Comparison of ENCODE assay signal across 17 cellular contexts in genomic region chr9:20028192-20028848, GRCh38.
"Had no signal": no experiment of that assay in that cellular context is flagged by ENCODE, and none has a peak within 500 bp of the region (broad histone marks: within the 10 kb centered on the region; RNA-seq: fewer than 3 reads in every experiment).

No MANE protein-coding gene starts in this region.

- H3K27me3 Mint-ChIP-seq: activated naive CD8-positive, alpha-beta T cell; activated T-cell treated with anti-CD3 and anti-CD28 coated beads, Interleukin-2, amount 50 U/mL, for 24 hours; activated T-helper 17 cell treated with anti-CD3 and anti-CD28 coated beads, Interleukin-2, amount 50 U/mL, for 72 hours; naive B cell; stimulated activated memory B cell treated with anti-CD40 and anti-IgM and Interleukin-4, amounts not matched to agents 10 μg/mL and 1 μg/mL and 100 μg/mL, for 72 hours had no signal

- H3K4me1 ChIP-seq: prostate gland, testis, uterus had no signal

- DNase-seq: activated T-cell treated with anti-CD3 and anti-CD28 coated beads, Interleukin-2, amount 50 U/mL, for 24 hours; cerebellar nuclear complex; foreskin melanocyte; mesendoderm; naive B cell; stimulated activated CD4-positive, alpha-beta T cell treated with anti-CD3 and anti-CD28 coated beads, Interleukin-1b, Interleukin-23, amount 100 ng/mL, for 48 hours; T-helper 9 cell; testis; trophoblast cell had no signal

- H3K9me3 ChIP-seq: prostate gland, testis, uterus had no signal

- H3K9me3 Mint-ChIP-seq: activated T-cell treated with anti-CD3 and anti-CD28 coated beads, Interleukin-2, amount 50 U/mL, for 24 hours; activated T-helper 17 cell treated with anti-CD3 and anti-CD28 coated beads, Interleukin-2, amount 50 U/mL, for 72 hours; naive B cell; stimulated activated memory B cell treated with anti-CD40 and anti-IgM and Interleukin-4, amounts not matched to agents 10 μg/mL and 1 μg/mL and 100 μg/mL, for 72 hours; WTC11 had no signal

- H3K27ac Mint-ChIP-seq: activated naive CD8-positive, alpha-beta T cell; activated T-cell treated with anti-CD3 and anti-CD28 coated beads, Interleukin-2, amount 50 U/mL, for 24 hours; activated T-helper 17 cell treated with anti-CD3 and anti-CD28 coated beads, Interleukin-2, amount 50 U/mL, for 72 hours; stimulated activated memory B cell treated with anti-CD40 and anti-IgM and Interleukin-4, amounts not matched to agents 10 μg/mL and 1 μg/mL and 100 μg/mL, for 72 hours; WTC11 had no signal

- H3K36me3 Mint-ChIP-seq: activated naive CD8-positive, alpha-beta T cell; naive B cell; stimulated activated memory B cell treated with anti-CD40 and anti-IgM and Interleukin-4, amounts not matched to agents 10 μg/mL and 1 μg/mL and 100 μg/mL, for 72 hours; WTC11 had no signal

- H3K4me3 Mint-ChIP-seq: activated naive CD8-positive, alpha-beta T cell; activated T-cell treated with anti-CD3 and anti-CD28 coated beads, Interleukin-2, amount 50 U/mL, for 24 hours; activated T-helper 17 cell treated with anti-CD3 and anti-CD28 coated beads, Interleukin-2, amount 50 U/mL, for 72 hours; naive B cell; stimulated activated memory B cell treated with anti-CD40 and anti-IgM and Interleukin-4, amounts not matched to agents 10 μg/mL and 1 μg/mL and 100 μg/mL, for 72 hours; WTC11 had no signal

- H3K27me3 ChIP-seq: testis, uterus had no signal

- H3K36me3 ChIP-seq: prostate gland, uterus had no signal

- H3K4me1 Mint-ChIP-seq: activated T-helper 17 cell treated with anti-CD3 and anti-CD28 coated beads, Interleukin-2, amount 50 U/mL, for 72 hours; stimulated activated memory B cell treated with anti-CD40 and anti-IgM and Interleukin-4, amounts not matched to agents 10 μg/mL and 1 μg/mL and 100 μg/mL, for 72 hours had no signal

- H3K27ac ChIP-seq: coronary artery, prostate gland, skin epidermis, testis, uterus had no signal

- H3K4me3 ChIP-seq: coronary artery, prostate gland, skin epidermis, testis, uterus had no signal
